ENCODE assay signal across 8 cellular contexts in genomic region chr20:39800548-39800947, GRCh38.
DNase-seq lines count a peak whose midpoint lies in the region; ATAC-seq, FAIRE-seq and TF ChIP-seq lines count a peak whose summit lies in the region.

No MANE protein-coding gene starts in this region.

- no peaks in the 10 kb centered on the region for H3K4me1 ChIP-seq in left lung
- H3K4me1 ChIP-seq in CD4-positive, alpha-beta memory T cell (ENCODE audit: insufficient read depth, low read length): no peaks in the 10 kb centered on the region

- no peak overlapping the region for H3K27ac Mint-ChIP-seq in CD4-positive, alpha-beta memory T cell

- no peaks in the 10 kb centered on the region for H3K27me3 ChIP-seq in left lung
- no peaks in the 10 kb centered on the region for H3K27me3 ChIP-seq in CD4-positive, alpha-beta memory T cell (ENCODE audit: insufficient read depth, low read length)

- H3K4me1 Mint-ChIP-seq in CD4-positive, alpha-beta memory T cell: no peaks in the 10 kb centered on the region

- H3K9me3 ChIP-seq in left lung: no peaks in the 10 kb centered on the region
- no peaks in the 10 kb centered on the region for H3K9me3 ChIP-seq in CD4-positive, alpha-beta memory T cell (ENCODE audit: control insufficient read depth in 1 of 2, low read length in 2 of 2)

- POLR2A ChIA-PET in RWPE1 (lab: Yijun Ruan, JAX; ENCODE audit: low non-redundant PET): no interaction called here
- POLR2A ChIA-PET in CD4-positive, alpha-beta memory T cell (lab: Charles Lee; ENCODE audit: partially characterized antibody): no interaction called here

- H3K4me3 ChIP-seq in left lung: no peak overlapping the region
- H3K4me3 ChIP-seq in CD4-positive, alpha-beta memory T cell (ENCODE audit: low read length in 2 of 2): no peak overlapping the region

- TF ChIP-seq CTCF in RWPE1 (conservative IDR thresholded peaks at IDR 0.05; ENCODE audit: low read depth) (no peak), left lung (IDR thresholded peaks at IDR 0.05) (no peak)

- no peaks in the 10 kb centered on the region for H3K27me3 Mint-ChIP-seq in CD4-positive, alpha-beta memory T cell

- no peaks in the 10 kb centered on the region for H3K36me3 Mint-ChIP-seq in CD4-positive, alpha-beta memory T cell

- DNase-seq in GM03348 (ENCODE audit: low spot score): peak; percentile 56
- no peak for DNase-seq in H54 (ENCODE audit: insufficient read length, low spot score)
- DNase-seq in RWPE1 (ENCODE audit: low spot score): peak; percentile 48
- DNase-seq in left lung: no peak
- no peak for DNase-seq in CD4-positive, alpha-beta memory T cell
- no peak for DNase-seq in activated T-cell treated with anti-CD3 and anti-CD28 coated beads, Interleukin-2, amount 50 U/mL, for 48 hours
- no peak for DNase-seq in mesenteric fat pad (ENCODE audit: low spot score)

- no peak overlapping the region for H3K4me3 Mint-ChIP-seq in CD4-positive, alpha-beta memory T cell

- CTCF ChIA-PET in RWPE1 (lab: Yijun Ruan, JAX): no interaction called here
- CTCF ChIA-PET in CD4-positive, alpha-beta memory T cell (lab: Charles Lee; ENCODE audit: partially characterized antibody): no interaction called here

- H3K36me3 ChIP-seq in left lung: no peaks in the 10 kb centered on the region
- H3K36me3 ChIP-seq in CD4-positive, alpha-beta memory T cell (ENCODE audit: insufficient read depth, low read length): no peaks in the 10 kb centered on the region

- peak; percentile 53 for FAIRE-seq in H54 (lab: Jason Lieb, UNC)

- intact Hi-C loops in left lung (cut with DNase I): no loop called here
- intact Hi-C loops in CD4-positive, alpha-beta memory T cell (cut with micrococcal nuclease): no loop called here

- ATAC-seq in left lung: peak; percentile 60
- ATAC-seq in HG02970 (IDR thresholded peaks at IDR 0.05; ENCODE audit: low FRiP score, unreplicated experiment): no peak

- TF ChIP-seq POLR2A in H54 (IDR thresholded peaks at IDR 0.05; ENCODE audit: low read depth, low read length): no peak

- H3K27ac ChIP-seq in RWPE1 (no peak overlapping the region), left lung (peak overlapping the region in 1 of 2 donors; percentile 16)
- no peak overlapping the region for H3K27ac ChIP-seq in CD4-positive, alpha-beta memory T cell (ENCODE audit: low read depth, low read length)

- H3K9me3 Mint-ChIP-seq in CD4-positive, alpha-beta memory T cell: peaks cover 0 to 10% (median 4%) of the 10 kb centered on the region in 8 donors

Comparison
In these comparisons a context has a peak if more than half of its experiments do, and no peak if none do; other contexts are left out.
1. DNase-seq: peak in GM03348 (single experiment) and RWPE1 (single experiment); none in H54 (single experiment), left lung (0 of 2), CD4-positive, alpha-beta memory T cell (0 of 5), activated T-cell treated with anti-CD3 and anti-CD28 coated beads, Interleukin-2, amount 50 U/mL, for 48 hours (0 of 2) and mesenteric fat pad (single experiment).